12 cellular contexts compared by ENCODE assay signal in genomic region chr2:54469484-54470053, GRCh38. TPM values are rescaled to one million over a fixed set of nuclear protein-coding genes. Genes with fewer than 3 reads are reported as not detected.
DNase-seq lines count a peak whose midpoint lies in the region; ATAC-seq and TF ChIP-seq lines count a peak whose summit lies in the region.
"Had no signal": no experiment of that assay in that cellular context is flagged by ENCODE, and none has a peak within 500 bp of the region (broad histone marks: within the 10 kb centered on the region; RNA-seq: fewer than 3 reads in every experiment).

No MANE protein-coding gene starts in this region.

- intact Hi-C loops in sigmoid colon (cut with DNase I) = no loop called here
- intact Hi-C loops in left colon (cut with DNase I, micrococcal nuclease) = no loop called here

- H3K27ac ChIP-seq in AG04450 (ENCODE audit: low read depth, low read length) = peak overlapping the region; percentile 42
- H3K27ac ChIP-seq in SJCRH30 = peak overlapping the region; percentile 66
- H3K27ac ChIP-seq in cardiac muscle cell = peak overlapping the region; percentile 99
- H3K27ac ChIP-seq in sigmoid colon = peak overlapping the region; percentile 29 to 83 (median 66)
- H3K27ac ChIP-seq: WERI-Rb-1 had no signal

- POLR2A ChIA-PET in AG04450 (lab: Yijun Ruan, JAX) = no interaction called here

- TF ChIP-seq CTCF in AG04450 (IDR thresholded peaks at IDR 0.05; ENCODE audit: low read depth, low read length) = no peak
- no peak for TF ChIP-seq CTCF in cardiac muscle cell (IDR thresholded peaks at IDR 0.05; ENCODE audit: low read depth, low read length)
- no peak for TF ChIP-seq CTCF in sigmoid colon (IDR thresholded peaks at IDR 0.05)

- H3K27me3 ChIP-seq in AG04450 (ENCODE audit: control insufficient read depth, insufficient read depth, low read length) (no peaks in the 10 kb centered on the region), SJCRH30 (no peaks in the 10 kb centered on the region), cardiac muscle cell (no peaks in the 10 kb centered on the region), sigmoid colon (no peaks in the 10 kb centered on the region)
- H3K27me3 ChIP-seq: body of pancreas had no signal

- TF ChIP-seq POLR2A in sigmoid colon (IDR thresholded peaks at IDR 0.05) = no peak

- CTCF ChIA-PET in AG04450 (lab: Charles Lee) = interaction anchor here (0.5 kb wide), 1 partner anchor 237 kb away, joined by 4 read pairs; no protein-coding TSS in a partner anchor

- no peak overlapping the region for H3K4me3 ChIP-seq in AG04450 (ENCODE audit: low read depth, low read length)
- no peak overlapping the region for H3K4me3 ChIP-seq in SJCRH30
- H3K4me3 ChIP-seq in cardiac muscle cell = peak overlapping the region; percentile 22
- no peak overlapping the region for H3K4me3 ChIP-seq in sigmoid colon
- H3K4me3 ChIP-seq: body of pancreas had no signal

- 63 to 79% methylated on average over 3 of the region's 3 CpGs for WGBS in sigmoid colon, 2 donors

- DNase-seq in AG04450 (ENCODE audit: low read depth, low spot score) (no peak), SJCRH30 (peak in 1 of 2 experiments; percentile 40), cardiac muscle cell (ENCODE audit: low read depth in 1 of 2, low spot score in 1 of 2) (peak in 1 of 2 donors; percentile 50), sigmoid colon (no peak), NCI-H510A (lab: John Stamatoyannopoulos, UW) (no peak), retina (no peak), left colon (no peak)
- DNase-seq: activated T-cell treated with anti-CD3 and anti-CD28 coated beads, Interleukin-2, amount 50 U/mL, for 48 hours; body of pancreas; NCI-H2081 treated with DMSO at 0.1 percent for 48 hours; WERI-Rb-1 had no signal

- H3K9me3 ChIP-seq in AG04450 (ENCODE audit: control insufficient read depth, insufficient read depth, low read length) (no peaks in the 10 kb centered on the region), SJCRH30 (replicated peaks) (no peaks in the 10 kb centered on the region), cardiac muscle cell (ENCODE audit: low read depth) (no peaks in the 10 kb centered on the region), sigmoid colon (no peaks in the 10 kb centered on the region)
- H3K9me3 ChIP-seq: body of pancreas had no signal

- no peak for TF ChIP-seq EP300 in sigmoid colon (IDR thresholded peaks at IDR 0.05)

- no peak for ATAC-seq in GM19463 (IDR thresholded peaks at IDR 0.05; ENCODE audit: unreplicated experiment)
- no peak for ATAC-seq in left colon
- ATAC-seq: body of pancreas had no signal

- peaks cover 8% of the 10 kb centered on the region; the same call in 1 of the 2 replicates for H3K36me3 ChIP-seq in SJCRH30
- no peaks in the 10 kb centered on the region for H3K36me3 ChIP-seq in cardiac muscle cell
- no peaks in the 10 kb centered on the region for H3K36me3 ChIP-seq in sigmoid colon
- H3K36me3 ChIP-seq: WERI-Rb-1 had no signal

- H3K4me1 ChIP-seq in SJCRH30 = peaks cover 59% of the 10 kb centered on the region
- peaks cover 75% of the 10 kb centered on the region for H3K4me1 ChIP-seq in cardiac muscle cell (ENCODE audit: low read depth)
- peaks cover 0 to 86% (median 76%) of the 10 kb centered on the region in 4 donors for H3K4me1 ChIP-seq in sigmoid colon

RNA-seq across cellular contexts. Expression of gene SPTBN1, which starts 13.4 kb away (rescaled TPM):
- 56.6 and 72.1 TPM in 2 replicates for polyA plus RNA-seq in AG04450 (2011; rRNA removed)
- polyA minus RNA-seq in AG04450 (2011; rRNA and poly(A)+ RNA removed) = 136 and 147 TPM in 2 replicates
- total RNA-seq in SJCRH30 (2014; rRNA removed; shearing (Covaris generic)) = 258 and 260 TPM in 2 replicates
- total RNA-seq in cardiac muscle cell = 283 and 435 TPM in 2 replicates
- 125 and 143 TPM in 2 replicates for polyA plus RNA-seq in cardiac muscle cell
- total RNA-seq in sigmoid colon = 100 to 1,000 TPM; 169 to 273 (median 259) TPM
- 100 to 1,000 TPM in 1 of 3 donors, 10 to 100 TPM in 2; 23.1 to 101 (median 36.6) TPM for polyA plus RNA-seq in sigmoid colon
- total RNA-seq in left colon = 100 to 1,000 TPM; 321 to 326 TPM

Comparison
In these comparisons a context has a peak if more than half of its experiments do, and no peak if none do; other contexts are left out.
1. H3K27ac ChIP-seq: peak in every context shown above with its lines; median percentile 99 in cardiac muscle cell; 66 in sigmoid colon; 66 in SJCRH30; 42 in AG04450.